ENCODE assay signal across 24 cellular contexts in genomic region chr4:182788197-182788596, GRCh38.
DNase-seq lines count a peak whose midpoint lies in the region; ATAC-seq, FAIRE-seq and TF ChIP-seq lines count a peak whose summit lies in the region.
"Had no signal": no experiment of that assay in that cellular context is flagged by ENCODE, and none has a peak within 500 bp of the region (broad histone marks: within the 10 kb centered on the region; RNA-seq: fewer than 3 reads in every experiment).

No MANE protein-coding gene starts in this region.

- TF ChIP-seq CTCF in pancreas (IDR thresholded peaks at IDR 0.05) (no peak), A673 (conservative IDR thresholded peaks at IDR 0.05; ENCODE audit: low read depth, low read length) (no peak), lower leg skin (IDR thresholded peaks at IDR 0.05) (no peak)

- TF ChIP-seq POLR2A in lower leg skin (IDR thresholded peaks at IDR 0.05): no peak

- peaks cover 5% of the 10 kb centered on the region for H3K36me3 ChIP-seq in endocrine pancreas (ENCODE audit: control insufficient read depth, insufficient read depth, low read length)
- no peaks in the 10 kb centered on the region for H3K36me3 ChIP-seq in pancreas
- H3K36me3 ChIP-seq in A673 (ENCODE audit: insufficient read depth, low read length, poor library complexity, severe bottlenecking): no peaks in the 10 kb centered on the region

- peak; percentile 29 for DNase-seq in DMS79 treated with DMSO at 0.1 percent for 48 hours (lab: John Stamatoyannopoulos, UW)
- DNase-seq in DMS79 (lab: John Stamatoyannopoulos, UW): no peak
- peak; percentile 31 for DNase-seq in NCI-H1694 treated with DMSO at 0.1 percent for 48 hours (lab: John Stamatoyannopoulos, UW)
- DNase-seq in pancreas: no peak
- DNase-seq in A673 (ENCODE audit: low spot score): no peak
- DNase-seq in lower leg skin (ENCODE audit: low spot score in 2 of 2): no peak
- DNase-seq: 8988T; Caco-2; CD4-positive, CD25-positive, alpha-beta regulatory T cell; CD8-positive, alpha-beta T cell; DMS53; EL; GF-D8; GOT3; HFFc6 had no signal

- H3K4me1 ChIP-seq in endocrine pancreas (ENCODE audit: control insufficient read depth, insufficient read depth, low read length) (peaks cover 5% of the 10 kb centered on the region), pancreas (peaks cover 0 to 3% (median 0%) of the 10 kb centered on the region in 3 donors), A673 (ENCODE audit: insufficient read depth, low read length, poor library complexity, severe bottlenecking) (no peaks in the 10 kb centered on the region)
- H3K4me1 ChIP-seq: A549, BLaER1, Caco-2 had no signal

- H3K9me3 ChIP-seq in endocrine pancreas (ENCODE audit: control insufficient read depth, low read length) (no peaks in the 10 kb centered on the region), pancreas (no peaks in the 10 kb centered on the region), A673 (ENCODE audit: low read depth, low read length, poor library complexity, severe bottlenecking) (no peaks in the 10 kb centered on the region)
- H3K9me3 ChIP-seq: A549, BLaER1, Caco-2, HAP-1 had no signal

- CTCF ChIA-PET in A673 (lab: Charles Lee): no interaction called here

- H3K4me3 ChIP-seq in endocrine pancreas (ENCODE audit: control insufficient read depth, insufficient read depth, low read length): peak overlapping the region; percentile 69
- H3K4me3 ChIP-seq in pancreas: no peak overlapping the region
- H3K4me3 ChIP-seq in A673 (ENCODE audit: low read depth, low read length, poor library complexity, severe bottlenecking): no peak overlapping the region
- no peak overlapping the region for H3K4me3 ChIP-seq in lower leg skin (ENCODE audit: low read depth, poor library complexity, severe bottlenecking)
- H3K4me3 ChIP-seq: A549, BLaER1, HAP-1 had no signal

- H3K27me3 ChIP-seq in endocrine pancreas (ENCODE audit: control insufficient read depth, insufficient read depth, low read length) (no peaks in the 10 kb centered on the region), pancreas (no peaks in the 10 kb centered on the region), A673 (replicated peaks; ENCODE audit: insufficient read depth, low read depth, low read length, poor library complexity) (no peaks in the 10 kb centered on the region)
- H3K27me3 ChIP-seq: BLaER1 had no signal

- no TSS peak for BruUV-seq in A673 (replicated peaks; lab: Mats Ljungman, UMichigan)

- WGBS in pancreas, 2 donors: 28 to 40% methylated on average over 7 of the region's 7 CpGs
- WGBS in lower leg skin, 2 donors: 76 to 79% methylated on average over 7 of the region's 7 CpGs

- H3K27ac ChIP-seq in pancreas: no peak overlapping the region
- no peak overlapping the region for H3K27ac ChIP-seq in A673 (ENCODE audit: low read depth, low read length, poor library complexity, severe bottlenecking)
- H3K27ac ChIP-seq: A549, BLaER1, C4-2B had no signal

- POLR2A ChIA-PET in A673 (lab: Charles Lee; ENCODE audit: low non-redundant PET): no interaction called here

- no peak overlapping the region for H3K9ac ChIP-seq in endocrine pancreas (ENCODE audit: control insufficient read depth, insufficient read depth, low read length)
- H3K9ac ChIP-seq: BLaER1 had no signal

- FAIRE-seq in pancreas (lab: Jason Lieb, UNC): no peak
- FAIRE-seq: A549, GM12891, GM18507, H54 had no signal

- ATAC-seq in pancreas: peak in 3 of 4 donors; percentile 45 to 62 (median 46)
- no peak for ATAC-seq in GM21526 (IDR thresholded peaks at IDR 0.05; ENCODE audit: low FRiP score, unreplicated experiment)
- ATAC-seq: A549; CD8-positive, alpha-beta T cell had no signal

- intact Hi-C loops in pancreas (cut with DNase I) (no loop called here), A673 (cut with micrococcal nuclease; ENCODE audit: unreplicated experiment) (no loop called here), lower leg skin (cut with DNase I; ENCODE audit: low total_unique reads) (no loop called here)

Comparison
In these comparisons a context has a peak if more than half of its experiments do, and no peak if none do; other contexts are left out.
1. DNase-seq: peak in DMS79 treated with DMSO at 0.1 percent for 48 hours (single experiment) and NCI-H1694 treated with DMSO at 0.1 percent for 48 hours (single experiment); none in DMS79 (single experiment), pancreas (0 of 6), A673 (single experiment) and lower leg skin (0 of 2).